ENCODE assay signal across 8 cellular contexts in genomic region chr9:36151306-36152210, GRCh38. TPM values are rescaled to one million over a fixed set of nuclear protein-coding genes. Genes with fewer than 3 reads are reported as not detected.
DNase-seq lines count a peak whose midpoint lies in the region; ATAC-seq, FAIRE-seq and TF ChIP-seq lines count a peak whose summit lies in the region.

No MANE protein-coding gene starts in this region.

- H3K27me3 ChIP-seq in BLaER1 treated with 17β-estradiol and CSF1 and Interleukin-3, amounts not matched to agents 10 nM and 100 nM = no peaks in the 10 kb centered on the region
- no peaks in the 10 kb centered on the region for H3K27me3 ChIP-seq in transverse colon

- TF ChIP-seq EP300 in transverse colon (IDR thresholded peaks at IDR 0.05; ENCODE audit: low read depth) = no peak

- in situ Hi-C loops in transverse colon (cut with MboI; ENCODE audit: low pct_ligation_motif_present in 1 of 4, low pct_unique_long_range_greater_than_20kb in 1 of 4, low sequenced_read_pairs in 3 of 4) = loop anchor here in 1 of 4 donors (25.0 kb wide), 1 partner anchor 114 kb away; the partner anchor contains the start of gene RECK

- peaks cover 0 to 6% (median 0%) of the 10 kb centered on the region in 11 experiments; a peak in 1 of 22 replicates for H4K20me1 ChIP-seq in BLaER1 treated with 17β-estradiol and CSF1 and Interleukin-3, amounts not matched to agents 10 nM and 100 nM

- peak overlapping the region; percentile 69 to 83 (median 80) for H3K9ac ChIP-seq in BLaER1 treated with 17β-estradiol and CSF1 and Interleukin-3, amounts not matched to agents 10 nM and 100 nM

- POLR2A ChIA-PET in activated CD4-positive, alpha-beta T cell treated with anti-CD3 and anti-CD28 coated beads for 36 hours (lab: Charles Lee) = interaction anchor here (0.6 to 1.7 kb wide), 2 partner anchors 38 to 144 kb away, joined by 4 to 8 read pairs; partner anchors contain the start of gene CLTA

- peaks cover 78 to 99% (median 92%) of the 10 kb centered on the region in 10 experiments for H3K4me1 ChIP-seq in BLaER1 treated with 17β-estradiol and CSF1 and Interleukin-3, amounts not matched to agents 10 nM and 100 nM
- peaks cover 27 to 76% (median 53%) of the 10 kb centered on the region in 4 donors for H3K4me1 ChIP-seq in transverse colon

- H3K4me3 Mint-ChIP-seq in activated CD4-positive, alpha-beta T cell treated with anti-CD3 and anti-CD28 coated beads for 36 hours = peak overlapping the region; percentile 69
- H3K4me3 Mint-ChIP-seq in osteocyte (ENCODE audit: unreplicated experiment) = no peak overlapping the region

- H3K36me3 ChIP-seq in BLaER1 treated with 17β-estradiol and CSF1 and Interleukin-3, amounts not matched to agents 10 nM and 100 nM = peaks cover 2 to 40% (median 18%) of the 10 kb centered on the region in 11 experiments; a peak in 20 of 22 replicates
- peaks cover 0 to 12% (median 4%) of the 10 kb centered on the region in 4 donors for H3K36me3 ChIP-seq in transverse colon

- H3K9me3 Mint-ChIP-seq in activated CD4-positive, alpha-beta T cell treated with anti-CD3 and anti-CD28 coated beads for 36 hours (ENCODE audit: low read depth) = no peaks in the 10 kb centered on the region
- no peaks in the 10 kb centered on the region for H3K9me3 Mint-ChIP-seq in osteocyte (ENCODE audit: unreplicated experiment)

- no peaks in the 10 kb centered on the region for H3K27me3 Mint-ChIP-seq in activated CD4-positive, alpha-beta T cell treated with anti-CD3 and anti-CD28 coated beads for 36 hours
- H3K27me3 Mint-ChIP-seq in osteocyte (ENCODE audit: unreplicated experiment) = no peaks in the 10 kb centered on the region

- intact Hi-C loops in activated CD4-positive, alpha-beta T cell treated with anti-CD3 and anti-CD28 coated beads for 36 hours (cut with DNase I, micrococcal nuclease) = loop anchor here (1.0 to 2.0 kb wide), 2 partner anchors 11 to 15 kb away; partner anchors contain the start of gene GLIPR2 (in 2 of the 2)
- intact Hi-C loops in transverse colon (cut with DNase I; ENCODE audit: low total_unique reads) = no loop called here

- DNase-seq in HT1080 (ENCODE audit: low read depth) = peak; percentile 97
- DNase-seq in activated CD4-positive, alpha-beta T cell treated with anti-CD3 and anti-CD28 coated beads for 36 hours = peak; percentile 93
- DNase-seq in dermis blood vessel endothelial cell = peak; percentile 87
- no peak for DNase-seq in osteocyte (ENCODE audit: extremely low spot score, unreplicated experiment)
- DNase-seq in transverse colon = peak; percentile 81
- DNase-seq in H54 (ENCODE audit: insufficient read length, low spot score) = no peak

- H3K27ac Mint-ChIP-seq in activated CD4-positive, alpha-beta T cell treated with anti-CD3 and anti-CD28 coated beads for 36 hours = peak overlapping the region; percentile 95
- H3K27ac Mint-ChIP-seq in osteocyte (ENCODE audit: unreplicated experiment) = peak overlapping the region; percentile 52

- H3K36me3 Mint-ChIP-seq in activated CD4-positive, alpha-beta T cell treated with anti-CD3 and anti-CD28 coated beads for 36 hours (ENCODE audit: low read depth) = peaks cover 16% of the 10 kb centered on the region
- peaks cover 7% of the 10 kb centered on the region for H3K36me3 Mint-ChIP-seq in osteocyte (ENCODE audit: unreplicated experiment)

- H3K4me1 Mint-ChIP-seq in activated CD4-positive, alpha-beta T cell treated with anti-CD3 and anti-CD28 coated beads for 36 hours = peaks cover 69% of the 10 kb centered on the region
- H3K4me1 Mint-ChIP-seq in osteocyte (ENCODE audit: unreplicated experiment) = peaks cover 54% of the 10 kb centered on the region

- peaks cover 3 to 9% (median 7%) of the 10 kb centered on the region in 11 experiments; a peak in 20 of 22 replicates for H3K9me3 ChIP-seq in BLaER1 treated with 17β-estradiol and CSF1 and Interleukin-3, amounts not matched to agents 10 nM and 100 nM (replicated peaks in 1 of 11)
- H3K9me3 ChIP-seq in transverse colon = no peaks in the 10 kb centered on the region

- 60 to 90% methylated on average over 6 to 14 of the region's 14 CpGs for WGBS in transverse colon (ENCODE audit: low coverage in 1 of 2), 2 donors

- no peak for FAIRE-seq in H54 (lab: Jason Lieb, UNC)

- TF ChIP-seq CTCF in osteocyte (IDR thresholded peaks at IDR 0.05) (no peak), transverse colon (IDR thresholded peaks at IDR 0.05) (no peak)

- H3K4me2 ChIP-seq in BLaER1 treated with 17β-estradiol and CSF1 and Interleukin-3, amounts not matched to agents 10 nM and 100 nM = peak overlapping the region; percentile 87 to 99 (median 95)

- H3K4me3 ChIP-seq in BLaER1 treated with 17β-estradiol and CSF1 and Interleukin-3, amounts not matched to agents 10 nM and 100 nM = peak overlapping the region; percentile 16 to 62 (median 34); a peak in 16 of 20 replicates
- peak overlapping the region in 1 of 4 donors; percentile 8 for H3K4me3 ChIP-seq in transverse colon

- ATAC-seq in GM21360 (IDR thresholded peaks at IDR 0.05; ENCODE audit: unreplicated experiment) = peak; percentile 75
- peak; percentile 93 for ATAC-seq in activated CD4-positive, alpha-beta T cell treated with anti-CD3 and anti-CD28 coated beads for 36 hours

- CTCF ChIA-PET in activated CD4-positive, alpha-beta T cell treated with anti-CD3 and anti-CD28 coated beads for 36 hours (lab: Charles Lee) = interaction anchor here (0.7 to 1.7 kb wide), 9 partner anchors 7 to 403 kb away, joined by 3 to 5 read pairs (median 4); partner anchors contain the start of genes CLTA and GLIPR2

- TF ChIP-seq POLR2A in transverse colon (IDR thresholded peaks at IDR 0.05) (no peak), H54 (IDR thresholded peaks at IDR 0.05; ENCODE audit: low read depth, low read length) (no peak)

- peak overlapping the region; percentile 83 to 95 (median 92) for H3K27ac ChIP-seq in BLaER1 treated with 17β-estradiol and CSF1 and Interleukin-3, amounts not matched to agents 10 nM and 100 nM
- peak overlapping the region; percentile 76 to 92 (median 88) for H3K27ac ChIP-seq in transverse colon

RNA-seq across cellular contexts. Expression of gene GLIPR2, which starts 15.0 kb away (rescaled TPM):
- 2.6 and 3.7 TPM in 2 replicates for total RNA-seq in HT1080 (2014; rRNA removed; shearing (Covaris generic))
- polyA plus RNA-seq in HT1080 (2015; cell fraction: cytosol; rRNA removed) = 3.4 and 3.8 TPM in 2 replicates
- polyA plus RNA-seq in HT1080 (2015; cell fraction: nucleus; rRNA removed) = 2.3 and 2.4 TPM in 2 replicates
- 10 to 100 TPM; 13.7 to 18.4 TPM for total RNA-seq in activated CD4-positive, alpha-beta T cell treated with anti-CD3 and anti-CD28 coated beads for 36 hours
- total RNA-seq in dermis blood vessel endothelial cell (32.4 and 45.6 TPM in 2 replicates), osteocyte (29.1 and 30.6 TPM in 2 replicates), transverse colon (10 to 100 TPM in 3 of 4 donors, 1 to 10 TPM in 1; 9.7 to 40.4 (median 26.7) TPM)

RNA-seq across cellular contexts. Expression of gene CCIN, which starts 17.6 kb away (rescaled TPM):
- total RNA-seq in HT1080 (2014; rRNA removed; shearing (Covaris generic)) = 0.03 TPM in 1 of 2 replicates, not detected in the other
- 0.05 TPM in 1 of 2 replicates, not detected in the other for polyA plus RNA-seq in HT1080 (2015; cell fraction: cytosol; rRNA removed)
- polyA plus RNA-seq in HT1080 (2015; cell fraction: nucleus; rRNA removed) = not detected in 2 replicates
- total RNA-seq in activated CD4-positive, alpha-beta T cell treated with anti-CD3 and anti-CD28 coated beads for 36 hours = not detected
- total RNA-seq in dermis blood vessel endothelial cell (under 0.01 and 0.19 TPM in 2 replicates), osteocyte (not detected in 2 replicates), transverse colon (not detected)

RNA-seq across cellular contexts. Expression of gene CLTA, which starts 39.2 kb away (rescaled TPM):
- total RNA-seq in HT1080 (2014; rRNA removed; shearing (Covaris generic)) = 437 and 448 TPM in 2 replicates
- 323 and 333 TPM in 2 replicates for polyA plus RNA-seq in HT1080 (2015; cell fraction: cytosol; rRNA removed)
- polyA plus RNA-seq in HT1080 (2015; cell fraction: nucleus; rRNA removed) = 115 and 142 TPM in 2 replicates
- 100 to 1,000 TPM; 123 to 133 TPM for total RNA-seq in activated CD4-positive, alpha-beta T cell treated with anti-CD3 and anti-CD28 coated beads for 36 hours
- total RNA-seq in dermis blood vessel endothelial cell (338 and 359 TPM in 2 replicates), osteocyte (260 and 281 TPM in 2 replicates), transverse colon (100 to 1,000 TPM; 163 to 308 (median 217) TPM)

Comparison
In these comparisons a context has a peak if more than half of its experiments do, and no peak if none do; other contexts are left out.
1. DNase-seq: peak in HT1080 (single experiment), activated CD4-positive, alpha-beta T cell treated with anti-CD3 and anti-CD28 coated beads for 36 hours (single experiment), dermis blood vessel endothelial cell (single experiment) and transverse colon (single experiment); none in osteocyte (single experiment) and H54 (single experiment).